ENCODE assay signal across 14 cellular contexts in the genomic region with DNA sequence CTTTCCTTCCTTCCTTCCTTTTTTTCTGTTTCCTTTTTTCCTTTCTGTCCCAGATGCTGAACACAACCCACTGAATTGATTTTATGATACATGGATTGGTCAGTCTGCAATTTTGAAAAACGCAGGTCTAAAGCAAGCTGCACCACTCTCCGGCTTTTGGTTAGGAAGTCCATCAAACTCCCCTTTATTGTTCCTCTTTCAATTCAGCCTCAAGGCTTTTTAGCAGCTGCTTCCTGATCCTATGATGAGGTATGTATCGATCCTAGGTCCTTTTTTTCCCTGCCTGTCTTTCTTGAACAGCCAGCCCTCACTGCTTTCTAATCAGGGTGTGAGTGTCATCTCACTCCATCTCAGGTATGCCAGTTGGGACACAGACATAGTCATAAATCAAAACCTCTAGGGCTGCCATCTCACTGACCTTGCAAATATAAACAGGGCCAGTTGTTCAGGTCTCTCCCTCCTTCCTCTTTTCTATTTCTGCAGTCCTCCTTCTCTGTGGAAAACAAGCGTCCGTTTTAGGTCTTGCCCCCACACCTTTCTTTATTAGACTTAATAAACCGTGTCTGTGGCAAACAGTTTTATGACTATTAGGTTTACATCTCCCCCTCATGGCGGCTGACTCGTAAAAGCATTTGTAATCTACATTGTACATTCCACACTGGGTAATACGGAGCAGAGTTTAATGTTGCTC. TPM values are rescaled to one million over a fixed set of nuclear protein-coding genes. Genes with fewer than 3 reads are reported as not detected.
DNase-seq lines count a peak whose midpoint lies in the region; ATAC-seq and TF ChIP-seq lines count a peak whose summit lies in the region.
"Had no signal": no experiment of that assay in that cellular context is flagged by ENCODE, and none has a peak within 500 bp of the region (broad histone marks: within the 10 kb centered on the region; RNA-seq: fewer than 3 reads in every experiment).

No MANE protein-coding gene starts in this region.

- peak; percentile 19 for DNase-seq in COLO668 (lab: John Stamatoyannopoulos, UW; ENCODE audit: unreplicated experiment)
- DNase-seq in NOMO-1 treated with dmso at 0.1 percent for 144 hours (lab: John Stamatoyannopoulos, UW; ENCODE audit: unreplicated experiment): peak; percentile 56
- no peak for DNase-seq in right atrium auricular region (ENCODE audit: low spot score)
- DNase-seq in T-cell: no peak
- no peak for DNase-seq in posterior cingulate gyrus
- DNase-seq: amniotic stem cell; DMS53; NCI-H1930; stimulated activated CD4-positive, alpha-beta T cell treated with anti-CD3 and anti-CD28 coated beads, Interleukin-4, amount 100 ng/mL, for 1 hour had no signal

- peaks cover 3% of the 10 kb centered on the region for H3K36me3 Mint-ChIP-seq in T-cell
- H3K36me3 Mint-ChIP-seq: mesothelial cell of epicardium had no signal

- H3K36me3 ChIP-seq in right atrium auricular region: peaks cover 17% of the 10 kb centered on the region

- H3K27ac ChIP-seq in right atrium auricular region: peak overlapping the region; percentile 39 to 70

- ATAC-seq in GM18909 (IDR thresholded peaks at IDR 0.05; ENCODE audit: poor library complexity, unreplicated experiment) (peak; percentile 41), T-cell (replicated peaks in 1 of 4) (no peak), GM19397 (IDR thresholded peaks at IDR 0.05; ENCODE audit: unreplicated experiment) (no peak), GM18519 (IDR thresholded peaks at IDR 0.05; ENCODE audit: low FRiP score, unreplicated experiment) (no peak)

- no peak for TF ChIP-seq CTCF in right atrium auricular region (IDR thresholded peaks at IDR 0.05)

- H3K27me3 ChIP-seq in right atrium auricular region: no peaks in the 10 kb centered on the region

- peaks cover 47 to 52% (median 50%) of the 10 kb centered on the region in 3 donors for H3K4me1 Mint-ChIP-seq in T-cell

- no peak overlapping the region for H3K4me3 ChIP-seq in right atrium auricular region

- H3K9me3 Mint-ChIP-seq in T-cell: peaks cover 0 to 5% (median 4%) of the 10 kb centered on the region in 3 donors

- peaks cover 0 to 4% of the 10 kb centered on the region in 2 donors for H3K27me3 Mint-ChIP-seq in T-cell

- H3K4me1 ChIP-seq in right atrium auricular region: peaks cover 0 to 17% of the 10 kb centered on the region in 2 donors

- peak overlapping the region in 1 of 3 donors; percentile 58 for H3K4me3 Mint-ChIP-seq in T-cell
- H3K4me3 Mint-ChIP-seq: mesothelial cell of epicardium had no signal

- H3K9me3 ChIP-seq in right atrium auricular region: no peaks in the 10 kb centered on the region

- CTCF ChIA-PET in T-cell (lab: Charles Lee): no interaction called here

- intact Hi-C loops in posterior cingulate gyrus (cut with DNase I): no loop called here

- POLR2A ChIA-PET in T-cell (lab: Charles Lee): no interaction called here

- H3K27ac Mint-ChIP-seq in T-cell: no peak overlapping the region
- H3K27ac Mint-ChIP-seq: mesothelial cell of epicardium had no signal

RNA-seq across cellular contexts. Expression of a gene that starts 11.4 kb away (rescaled TPM):
- 100 to 1,000 TPM in 1 of 2 donors, 10 to 100 TPM in 1; 60.2 to 148 TPM for total RNA-seq in right atrium auricular region
- not detected for total RNA-seq in T-cell

RNA-seq across cellular contexts. Expression of a gene that starts 15.1 kb away (rescaled TPM):
- 1 to 10 TPM in 1 of 2 donors, not detected in 1; 1.5 TPM for total RNA-seq in right atrium auricular region
- total RNA-seq in T-cell: 10 to 100 TPM in 4 of 5 donors, 1 to 10 TPM in 1; 8.6 to 22.8 (median 17.7) TPM
- total RNA-seq: urinary bladder had no signal

Comparison
In these comparisons a context has a peak if more than half of its experiments do, and no peak if none do; other contexts are left out.
1. DNase-seq: peak in COLO668 (single experiment) and NOMO-1 treated with dmso at 0.1 percent for 144 hours (single experiment); none in right atrium auricular region (single experiment), T-cell (0 of 34) and posterior cingulate gyrus (0 of 10).
2. RNA of a gene that starts 11.4 kb away (total RNA-seq): 60.2 to 148 TPM in right atrium auricular region; not detected in T-cell; every median in the first group is over 10 times any median in the second.